8 cellular contexts compared by ENCODE assay signal in the genomic region with DNA sequence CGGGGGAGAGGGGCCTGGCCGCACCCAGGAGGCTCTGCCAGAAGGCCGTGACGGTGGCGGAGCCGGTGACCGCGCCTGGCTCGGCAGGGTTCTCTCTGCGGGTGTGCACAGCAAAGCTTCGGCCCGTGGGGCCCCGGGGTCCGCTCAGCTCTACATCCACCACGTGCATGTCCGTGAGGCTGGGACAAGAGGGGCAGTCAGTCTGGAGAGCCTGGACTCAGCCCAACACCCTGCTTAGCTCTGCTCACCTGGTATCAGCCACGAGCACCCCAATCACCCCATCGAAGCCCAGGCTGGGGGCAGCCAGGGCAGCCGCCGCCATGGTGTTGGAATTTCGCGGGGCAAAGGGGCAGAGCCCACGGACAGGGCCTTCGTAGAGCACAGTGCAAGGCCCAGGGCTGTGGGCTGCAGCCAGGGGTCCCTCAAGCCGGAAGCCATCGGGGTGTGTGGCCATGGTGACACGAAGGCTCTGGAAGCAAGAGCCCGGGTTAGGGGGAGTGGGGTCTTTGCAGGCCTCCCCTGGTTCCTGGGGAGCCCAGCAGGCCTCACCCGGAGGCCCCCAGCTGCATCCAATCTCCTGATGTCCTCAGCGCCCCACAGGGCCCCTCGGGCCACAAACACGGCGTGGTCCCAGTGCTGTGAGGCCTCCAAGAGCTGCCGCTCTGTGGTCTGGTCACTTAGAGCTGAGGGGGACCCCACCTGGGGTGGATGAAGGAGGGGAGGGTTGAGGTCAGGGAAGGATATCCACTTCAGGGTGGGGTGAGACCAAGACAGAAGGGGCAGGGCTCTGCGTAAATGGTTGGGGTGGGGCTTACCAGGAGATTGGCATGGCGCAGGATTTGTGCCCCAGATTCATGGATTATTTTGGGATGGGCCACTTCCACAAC. TPM values are rescaled to one million over a fixed set of nuclear protein-coding genes. Genes with fewer than 3 reads are reported as not detected.
A peak's percentile ranks its signal among the peaks of the same experiment; 100 is the strongest.
DNase-seq lines count a peak whose midpoint lies in the region; ATAC-seq and TF ChIP-seq lines count a peak whose summit lies in the region.
"Had no signal": no experiment of that assay in that cellular context is flagged by ENCODE, and none has a peak within 500 bp of the region (broad histone marks: within the 10 kb centered on the region; RNA-seq: fewer than 3 reads in every experiment).

No MANE protein-coding gene starts in this region.

- ATAC-seq in naive thymus-derived CD8-positive, alpha-beta T cell: no peak
- no peak for ATAC-seq in GM19035 (IDR thresholded peaks at IDR 0.05; ENCODE audit: unreplicated experiment)

- peaks cover 19 to 22% (median 19%) of the 10 kb centered on the region in 4 donors for H3K4me1 Mint-ChIP-seq in naive thymus-derived CD8-positive, alpha-beta T cell

- in situ Hi-C loops in astrocyte of the spinal cord (cut with HindIII; ENCODE audit: low sequenced_read_pairs): no loop called here

- H3K36me3 Mint-ChIP-seq in naive thymus-derived CD8-positive, alpha-beta T cell: peaks cover 0 to 2% (median 0%) of the 10 kb centered on the region in 3 donors

- peaks cover 0 to 18% (median 9%) of the 10 kb centered on the region in 5 donors for H3K27me3 Mint-ChIP-seq in naive thymus-derived CD8-positive, alpha-beta T cell
- H3K27me3 Mint-ChIP-seq: progenitor cell of endocrine pancreas had no signal

- POLR2A ChIA-PET in naive thymus-derived CD8-positive, alpha-beta T cell (lab: Charles Lee): interaction anchor here (0.5 to 2.5 kb wide), 7 partner anchors 35 to 1548 kb away, joined by 3 to 16 read pairs (median 3); no protein-coding TSS in a partner anchor

- DNase-seq in GM20000 (ENCODE audit: low spot score) (peak; percentile 34), astrocyte of the spinal cord (ENCODE audit: low read depth, low spot score) (no peak), NCI-H69 (lab: John Stamatoyannopoulos, UW) (no peak)
- peak in 1 of 10 donors; percentile 64 for DNase-seq in naive thymus-derived CD8-positive, alpha-beta T cell
- no peak for DNase-seq in effector CD4-positive, alpha-beta T cell
- DNase-seq: NCI-H1105 had no signal

- H3K4me3 ChIP-seq in astrocyte of the spinal cord (ENCODE audit: low read depth, low read length): peak overlapping the region; percentile 90

- H3K27ac Mint-ChIP-seq in naive thymus-derived CD8-positive, alpha-beta T cell: peak overlapping the region in 6 of 10 donors; percentile 20 to 99 (median 90)

- H3K9me3 Mint-ChIP-seq in naive thymus-derived CD8-positive, alpha-beta T cell: no peaks in the 10 kb centered on the region

- H3K4me3 Mint-ChIP-seq in naive thymus-derived CD8-positive, alpha-beta T cell: peak overlapping the region in 3 of 10 donors; percentile 11 to 96 (median 76)

- no peak for TF ChIP-seq CTCF in GM20000 (IDR thresholded peaks at IDR 0.05; ENCODE audit: extremely low read depth, missing control alignments)
- no peak for TF ChIP-seq CTCF in astrocyte of the spinal cord (IDR thresholded peaks at IDR 0.05; ENCODE audit: low read depth, low read length)

RNA-seq across cellular contexts. Expression of a gene that starts 1.4 kb away (rescaled TPM):
- total RNA-seq in naive thymus-derived CD8-positive, alpha-beta T cell: not detected
- 1 to 10 TPM in 1 of 3 donors, not detected in 2; 1.4 TPM for polyA plus RNA-seq in naive thymus-derived CD8-positive, alpha-beta T cell
- total RNA-seq: progenitor cell of endocrine pancreas had no signal

RNA-seq across cellular contexts. Expression of a gene that starts 1.4 kb away (rescaled TPM):
- 10 to 100 TPM; 22.8 to 25.6 TPM for total RNA-seq in naive thymus-derived CD8-positive, alpha-beta T cell
- polyA plus RNA-seq in naive thymus-derived CD8-positive, alpha-beta T cell: 10 to 100 TPM; 19.8 to 26.2 (median 22.8) TPM

RNA-seq across cellular contexts. Expression of a gene that starts 35.7 kb away (rescaled TPM):
- under 1 TPM in 1 of 2 experiments, not detected in 1; 0.94 TPM for total RNA-seq in naive thymus-derived CD8-positive, alpha-beta T cell
- 1 to 10 TPM in 1 of 3 donors, under 1 TPM in 2; 0.65 to 1.7 (median 0.96) TPM for polyA plus RNA-seq in naive thymus-derived CD8-positive, alpha-beta T cell

RNA-seq across cellular contexts. Expression of a gene that starts 36.0 kb away (rescaled TPM):
- 10 to 100 TPM; 83.5 to 84.4 TPM for total RNA-seq in naive thymus-derived CD8-positive, alpha-beta T cell
- 10 to 100 TPM in 1 of 3 donors, 1 to 10 TPM in 2; 8.3 to 11.2 (median 9.6) TPM for polyA plus RNA-seq in naive thymus-derived CD8-positive, alpha-beta T cell

RNA-seq across cellular contexts. Expression of a gene that starts 55.9 kb away (rescaled TPM):
- not detected for total RNA-seq in naive thymus-derived CD8-positive, alpha-beta T cell
- polyA plus RNA-seq in naive thymus-derived CD8-positive, alpha-beta T cell: not detected
